Comparison of ENCODE assay signal across 20 cellular contexts in the genomic region with DNA sequence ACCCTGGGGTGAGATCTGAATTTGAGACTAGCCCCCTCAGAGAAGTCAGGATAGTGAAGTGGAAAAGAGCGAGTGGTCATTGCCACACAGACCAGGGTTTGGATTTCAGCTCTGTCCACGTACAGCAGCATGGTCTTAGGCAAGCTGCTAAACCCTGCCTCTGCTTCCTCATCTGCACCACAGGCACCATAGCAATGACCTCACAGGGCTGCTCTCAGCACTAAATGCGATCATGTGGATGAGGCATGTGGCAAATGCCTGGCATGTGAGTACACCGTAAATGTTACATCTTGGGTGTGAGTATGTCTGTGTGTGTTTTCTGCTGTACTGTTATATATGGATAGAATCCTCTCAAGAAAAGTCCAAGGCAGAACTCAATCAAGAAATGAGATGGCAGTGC. TPM values are rescaled to one million over a fixed set of nuclear protein-coding genes. Genes with fewer than 3 reads are reported as not detected.
DNase-seq lines count a peak whose midpoint lies in the region; ATAC-seq and TF ChIP-seq lines count a peak whose summit lies in the region.
"Had no signal": no experiment of that assay in that cellular context is flagged by ENCODE, and none has a peak within 500 bp of the region (broad histone marks: within the 10 kb centered on the region; RNA-seq: fewer than 3 reads in every experiment).

No MANE protein-coding gene starts in this region.

- no peaks in the 10 kb centered on the region for H3K27me3 ChIP-seq in trophoblast cell (ENCODE audit: insufficient read depth, low read length)
- H3K27me3 ChIP-seq: breast epithelium, vagina had no signal

- H2AFZ ChIP-seq in trophoblast cell (ENCODE audit: insufficient read depth, low read length, poor library complexity): no peak overlapping the region

- H4K12ac ChIP-seq in trophoblast cell (ENCODE audit: low read depth, low read length): no peak overlapping the region

- H3K23ac ChIP-seq in trophoblast cell (ENCODE audit: low read length): no peak overlapping the region

- H2BK5ac ChIP-seq in trophoblast cell (ENCODE audit: low read depth, low read length, poor library complexity): no peak overlapping the region

- DNase-seq in CD1c-positive myeloid dendritic cell (ENCODE audit: extremely low spot score) (peak; percentile 35), SK-MEL-5 (ENCODE audit: low read depth, low spot score) (peak; percentile 73), fibroblast of mammary gland (ENCODE audit: low read depth) (peak; percentile 46), trophoblast cell (peak; percentile 41 to 71), HuH-7.5 (ENCODE audit: low spot score) (no peak), NCI-H1105 (lab: John Stamatoyannopoulos, UW) (no peak)
- DNase-seq in activated CD8-positive, alpha-beta memory T cell treated with anti-CD3 and anti-CD28 coated beads for 24 hours: no peak
- DNase-seq: activated CD4-positive, alpha-beta memory T cell treated with anti-CD3 and anti-CD28 coated beads, Interleukin-2, amount 10 ng/mL, durations not matched to agents 7 days and 5 days; DMS79 treated with DMSO at 0.1 percent for 48 hours; effector memory CD8-positive, alpha-beta T cell; H9; kidney; NCI-H1105 treated with DMSO at 0.1 percent for 48 hours; NCI-H345; small intestine; stimulated activated naive B cell treated with anti-CD40 and anti-IgM and Interleukin-4, amounts not matched to agents 10 μg/mL and 1 μg/mL and 100 μg/mL, for 72 hours had no signal

- H3K4me2 ChIP-seq in trophoblast cell (ENCODE audit: low read length): no peak overlapping the region

- H2BK12ac ChIP-seq in trophoblast cell (ENCODE audit: low read length): no peak overlapping the region

- no peaks in the 10 kb centered on the region for H3K9me3 ChIP-seq in trophoblast cell (ENCODE audit: insufficient read depth, low read depth, low read length)
- H3K9me3 ChIP-seq: breast epithelium, vagina had no signal

- peaks cover 9 to 14% of the 10 kb centered on the region in 2 experiments for H3K4me1 ChIP-seq in trophoblast cell (ENCODE audit: control insufficient read depth in 1 of 2, insufficient read depth in 2 of 2, low read length in 2 of 2)

- in situ Hi-C loops in SK-MEL-5 (cut with HindIII; ENCODE audit: low pct_unique_long_range_greater_than_20kb, low sequenced_read_pairs): no loop called here

- H3K79me2 ChIP-seq in trophoblast cell (ENCODE audit: control insufficient read depth, insufficient read depth, low read length, poor library complexity): no peaks in the 10 kb centered on the region

- no peak overlapping the region for H2BK120ac ChIP-seq in trophoblast cell (ENCODE audit: insufficient read depth, low read length, poor library complexity)

- no peak overlapping the region for H3K18ac ChIP-seq in trophoblast cell (ENCODE audit: low read length)

- H4K91ac ChIP-seq in trophoblast cell (ENCODE audit: low read depth, low read length): no peak overlapping the region

- peaks cover 4% of the 10 kb centered on the region for H3K79me1 ChIP-seq in trophoblast cell (ENCODE audit: low read length)

- TF ChIP-seq CTCF in fibroblast of mammary gland (conservative IDR thresholded peaks at IDR 0.05; ENCODE audit: control insufficient read depth, insufficient read depth, low read depth, low read length): no peak

- no peak overlapping the region for H3K9ac ChIP-seq in trophoblast cell (ENCODE audit: low read length)

- H2AK5ac ChIP-seq in trophoblast cell (ENCODE audit: low read length): no peak overlapping the region

- no peak overlapping the region for H4K8ac ChIP-seq in trophoblast cell (ENCODE audit: low read depth, low read length)

- no peak overlapping the region for H3K27ac ChIP-seq in trophoblast cell (ENCODE audit: low read depth, low read length)
- H3K27ac ChIP-seq: breast epithelium, vagina had no signal

- no peak for ATAC-seq in HG03139 (IDR thresholded peaks at IDR 0.05; ENCODE audit: unreplicated experiment)
- ATAC-seq: effector memory CD8-positive, alpha-beta T cell; K562; stimulated activated naive B cell treated with anti-CD40 and anti-IgM and Interleukin-4, amounts not matched to agents 10 μg/mL and 1 μg/mL and 100 μg/mL, for 72 hours had no signal

- WGBS in trophoblast cell (ENCODE audit: extremely low coverage, insufficient coverage, insufficient read length): no CpG with 5 or more reads among the region's 4 CpGs

- no peak overlapping the region for H3K14ac ChIP-seq in trophoblast cell (ENCODE audit: low read length)

- H3K4me3 ChIP-seq in fibroblast of mammary gland (ENCODE audit: control insufficient read depth, low read depth, low read length): no peak overlapping the region
- no peak overlapping the region for H3K4me3 ChIP-seq in trophoblast cell (ENCODE audit: low read depth, low read length)
- H3K4me3 ChIP-seq: breast epithelium, K562, vagina had no signal

- H3K36me3 ChIP-seq in trophoblast cell (ENCODE audit: control insufficient read depth in 1 of 2, insufficient read depth in 2 of 2, low read length in 2 of 2): no peaks in the 10 kb centered on the region
- H3K36me3 ChIP-seq: breast epithelium, vagina had no signal

- no peak overlapping the region for H3K4ac ChIP-seq in trophoblast cell (ENCODE audit: low read depth, low read length)

RNA-seq across cellular contexts. Expression of a gene that starts 15.8 kb away (rescaled TPM):
- 14.5 and 19.4 TPM in 2 replicates for total RNA-seq in SK-MEL-5 (2014; rRNA removed; shearing (Covaris generic))
- polyA plus RNA-seq in SK-MEL-5 (2015; cell fraction: cytosol; rRNA removed): 78.9 and 111 TPM in 2 replicates
- 96.9 and 138 TPM in 2 replicates for polyA plus RNA-seq in SK-MEL-5 (2015; cell fraction: nucleus; rRNA removed)
- polyA plus RNA-seq in trophoblast cell (2013): 36.1 and 37.2 TPM in 2 replicates

Comparison
In these comparisons a context has a peak if more than half of its experiments do, and no peak if none do; other contexts are left out.
1. DNase-seq: peak in CD1c-positive myeloid dendritic cell (single experiment), SK-MEL-5 (single experiment), fibroblast of mammary gland (single experiment) and trophoblast cell (2 of 2); none in HuH-7.5 (single experiment), NCI-H1105 (single experiment) and activated CD8-positive, alpha-beta memory T cell treated with anti-CD3 and anti-CD28 coated beads for 24 hours (single experiment).